ENCODE assay signal across 13 cellular contexts in genomic region chr20:62728028-62728780, GRCh38. TPM values are rescaled to one million over a fixed set of nuclear protein-coding genes. Genes with fewer than 3 reads are reported as not detected.
DNase-seq lines count a peak whose midpoint lies in the region; ATAC-seq, FAIRE-seq and TF ChIP-seq lines count a peak whose summit lies in the region.
"Had no signal": no experiment of that assay in that cellular context is flagged by ENCODE, and none has a peak within 500 bp of the region (broad histone marks: within the 10 kb centered on the region; RNA-seq: fewer than 3 reads in every experiment).

No MANE protein-coding gene starts in this region.

- peak overlapping the region; percentile 31 for H3K4me3 Mint-ChIP-seq in T-helper 1 cell treated with Interleukin-12 subunit alpha and Interleukin-12 subunit beta and Interleukin-4 antibody, amounts not matched to agents 30 μg/mL and 1 μg/mL, for 36 hours
- H3K4me3 Mint-ChIP-seq in MCF 10A (ENCODE audit: unreplicated experiment), result no peak overlapping the region

- no peaks in the 10 kb centered on the region for H4K20me1 ChIP-seq in IMR-90 (ENCODE audit: insufficient read depth, low read length)

- BruUV-seq in IMR-90 (replicated peaks; lab: Mats Ljungman, UMichigan) (no TSS peak), MCF 10A (replicated peaks; lab: Mats Ljungman, UMichigan) (no TSS peak)

- no peak overlapping the region for H4K91ac ChIP-seq in IMR-90 (ENCODE audit: insufficient read depth, low read depth, low read length)

- no peaks in the 10 kb centered on the region for H3K9me3 Mint-ChIP-seq in T-helper 1 cell treated with Interleukin-12 subunit alpha and Interleukin-12 subunit beta and Interleukin-4 antibody, amounts not matched to agents 30 μg/mL and 1 μg/mL, for 36 hours
- no peaks in the 10 kb centered on the region for H3K9me3 Mint-ChIP-seq in MCF 10A (ENCODE audit: unreplicated experiment)

- H3K9ac ChIP-seq in IMR-90 (ENCODE audit: low read depth, low read length) (no peak overlapping the region), kidney (ENCODE audit: low read length in 2 of 2) (no peak overlapping the region)

- no peak for TF ChIP-seq CTCF in IMR-90 (conservative IDR thresholded peaks at IDR 0.05; ENCODE audit: low read depth, low read length)
- no peak for TF ChIP-seq CTCF in kidney (IDR thresholded peaks at IDR 0.05; ENCODE audit: borderline replicate concordance, extremely low read depth, insufficient read depth)
- TF ChIP-seq CTCF in foreskin fibroblast (IDR thresholded peaks at IDR 0.05; ENCODE audit: low read depth, low read length), result no peak
- no peak for TF ChIP-seq CTCF in MCF 10A (IDR thresholded peaks at IDR 0.05; ENCODE audit: unreplicated experiment)

- peaks cover 59% of the 10 kb centered on the region for H3K27me3 Mint-ChIP-seq in T-helper 1 cell treated with Interleukin-12 subunit alpha and Interleukin-12 subunit beta and Interleukin-4 antibody, amounts not matched to agents 30 μg/mL and 1 μg/mL, for 36 hours (ENCODE audit: low read depth)
- H3K27me3 Mint-ChIP-seq in MCF 10A (ENCODE audit: insufficient read depth, unreplicated experiment), result peaks cover 3% of the 10 kb centered on the region

- no peak overlapping the region for H2AK9ac ChIP-seq in IMR-90 (replicated peaks; ENCODE audit: low read depth, low read length, poor library complexity)

- TF ChIP-seq RAD21 in IMR-90 (IDR thresholded peaks at IDR 0.05; ENCODE audit: low read length), result no peak

- H3K4me1 ChIP-seq in IMR-90 (ENCODE audit: control insufficient read depth, insufficient read depth, low read length), result peaks cover 2% of the 10 kb centered on the region; the same call in 1 of the 2 replicates
- H3K4me1 ChIP-seq in kidney (ENCODE audit: control insufficient read depth in 1 of 2, insufficient read depth in 1 of 2, low read depth in 1 of 2, low read length in 2 of 2), result peaks cover 0 to 2% of the 10 kb centered on the region in 2 donors

- H3K36me3 Mint-ChIP-seq in T-helper 1 cell treated with Interleukin-12 subunit alpha and Interleukin-12 subunit beta and Interleukin-4 antibody, amounts not matched to agents 30 μg/mL and 1 μg/mL, for 36 hours (ENCODE audit: low read depth), result no peaks in the 10 kb centered on the region
- H3K36me3 Mint-ChIP-seq in MCF 10A (ENCODE audit: insufficient read depth, unreplicated experiment), result no peaks in the 10 kb centered on the region

- 63% methylated on average over 4 of the region's 26 CpGs; no CpG with 5 or more reads in 1 of the 2 experiments for WGBS in IMR-90 (ENCODE audit: extremely low coverage in 2 of 2, insufficient read length in 1 of 2), 2 experiments

- POLR2A ChIA-PET in IMR-90 (lab: Charles Lee; ENCODE audit: unreplicated experiment) (no interaction called here), MCF 10A (lab: Yijun Ruan, JAX) (interaction anchor here (1.1 kb wide), 1 partner anchor 9 kb away, joined by 5 read pairs; no protein-coding TSS in a partner anchor)

- H2AK5ac ChIP-seq in IMR-90 (ENCODE audit: low read depth, low read length), result peak overlapping the region; percentile 39; the same call in 1 of the 2 replicates

- H3K36me3 ChIP-seq in IMR-90 (ENCODE audit: control insufficient read depth, insufficient read depth, low read length) (no peaks in the 10 kb centered on the region), kidney (ENCODE audit: control insufficient read depth in 1 of 2, insufficient read depth in 2 of 2, low read length in 2 of 2) (no peaks in the 10 kb centered on the region)

- H2BK15ac ChIP-seq in IMR-90 (ENCODE audit: low read depth, low read length), result no peak overlapping the region

- TF ChIP-seq POLR2A in IMR-90 (IDR thresholded peaks at IDR 0.05; ENCODE audit: low read depth, low read length), result no peak

- H3K9me3 ChIP-seq in IMR-90 (ENCODE audit: control insufficient read depth, insufficient read depth, low read length), result no peaks in the 10 kb centered on the region
- no peaks in the 10 kb centered on the region for H3K9me3 ChIP-seq in kidney (ENCODE audit: control insufficient read depth in 1 of 2, low read length in 2 of 2)

- no peak overlapping the region for H4K8ac ChIP-seq in IMR-90 (ENCODE audit: low read depth in 2 of 2, low read length in 2 of 2)

- H3K27ac ChIP-seq in IMR-90 (ENCODE audit: insufficient read depth, low read length), result no peak overlapping the region
- no peak overlapping the region for H3K27ac ChIP-seq in kidney (ENCODE audit: low read depth in 2 of 2, low read length in 2 of 2)

- no peak overlapping the region for H2BK20ac ChIP-seq in IMR-90 (ENCODE audit: low read depth, low read length)

- H3K18ac ChIP-seq in IMR-90 (ENCODE audit: low read depth, low read length), result no peak overlapping the region

- H3K27ac Mint-ChIP-seq in T-helper 1 cell treated with Interleukin-12 subunit alpha and Interleukin-12 subunit beta and Interleukin-4 antibody, amounts not matched to agents 30 μg/mL and 1 μg/mL, for 36 hours, result no peak overlapping the region
- H3K27ac Mint-ChIP-seq in MCF 10A (ENCODE audit: low read depth, unreplicated experiment), result no peak overlapping the region

- CTCF ChIA-PET in IMR-90 (lab: Yijun Ruan, JAX), result no interaction called here
- CTCF ChIA-PET in MCF 10A (lab: Yijun Ruan, JAX), result interaction anchor here (0.5 to 0.7 kb wide), 2 partner anchors 111 to 280 kb away, joined by 3 to 4 read pairs; no protein-coding TSS in a partner anchor

- dilution Hi-C loops in IMR-90 (cut with HindIII; ENCODE audit: low sequenced_read_pairs, unreplicated experiment), result no loop called here

- DNase-seq in AML-193 (lab: John Stamatoyannopoulos, UW) (peak; percentile 95 to 97), IMR-90 (no peak), kidney (peak; percentile 45), NCI-H526 treated with DMSO at 0.1 percent for 48 hours (lab: John Stamatoyannopoulos, UW) (no peak), foreskin fibroblast (no peak), MCF 10A (ENCODE audit: unreplicated experiment) (no peak)
- DNase-seq: C1 segment of cervical spinal cord, NCI-H2107, SHP77 had no signal

- peaks cover 12% of the 10 kb centered on the region for H3K4me1 Mint-ChIP-seq in T-helper 1 cell treated with Interleukin-12 subunit alpha and Interleukin-12 subunit beta and Interleukin-4 antibody, amounts not matched to agents 30 μg/mL and 1 μg/mL, for 36 hours (ENCODE audit: low read depth)
- peaks cover under 1% of the 10 kb centered on the region for H3K4me1 Mint-ChIP-seq in MCF 10A (ENCODE audit: insufficient read depth, unreplicated experiment)

- peak overlapping the region; percentile 37 for H2AFZ ChIP-seq in IMR-90 (replicated peaks; ENCODE audit: low read length, poor library complexity)

- no peak overlapping the region for H3K23ac ChIP-seq in IMR-90 (ENCODE audit: low read depth, low read length)

- no peak overlapping the region for H4K5ac ChIP-seq in IMR-90 (ENCODE audit: low read depth, low read length)

- H3K27me3 ChIP-seq in IMR-90 (ENCODE audit: control insufficient read depth, insufficient read depth, low read length), result peaks cover 16% of the 10 kb centered on the region

- FAIRE-seq in kidney (lab: Jason Lieb, UNC), result no peak
- FAIRE-seq: astrocyte had no signal

- H3K79me1 ChIP-seq in IMR-90 (ENCODE audit: low read depth in 1 of 2, low read length in 2 of 2), result no peaks in the 10 kb centered on the region

- no peak overlapping the region for H3K14ac ChIP-seq in IMR-90 (replicated peaks; ENCODE audit: low read depth, low read length)

- H3K4me2 ChIP-seq in IMR-90 (ENCODE audit: low read depth, low read length), result no peak overlapping the region

- H3K4me3 ChIP-seq in IMR-90 (ENCODE audit: insufficient read depth, low read depth, low read length) (no peak overlapping the region), kidney (ENCODE audit: low read length in 2 of 2) (no peak overlapping the region), foreskin fibroblast (ENCODE audit: low read depth in 1 of 2, low read length in 2 of 2) (no peak overlapping the region)

- no peaks in the 10 kb centered on the region for H3K9me1 ChIP-seq in IMR-90 (ENCODE audit: insufficient read depth, low read length)

- no peak overlapping the region for H3K4ac ChIP-seq in IMR-90 (ENCODE audit: low read depth, low read length)

- no peak overlapping the region for H3K56ac ChIP-seq in IMR-90 (ENCODE audit: extremely low read depth, insufficient read depth, low read length)

- in situ Hi-C loops in IMR-90 (cut with MboI; ENCODE audit: low sequenced_read_pairs), result no loop called here

- H2BK120ac ChIP-seq in IMR-90 (ENCODE audit: low read depth, low read length), result no peak overlapping the region

- no peak for ATAC-seq in IMR-90 (ENCODE audit: low read depth)
- no peak for ATAC-seq in HG03175 (IDR thresholded peaks at IDR 0.05; ENCODE audit: unreplicated experiment)

- intact Hi-C loops in IMR-90 (cut with micrococcal nuclease) (no loop called here), kidney (cut with DNase I) (no loop called here), MCF 10A (cut with micrococcal nuclease) (no loop called here)

- no peak overlapping the region for H2BK5ac ChIP-seq in IMR-90 (ENCODE audit: low read depth, low read length, poor library complexity, severe bottlenecking)

TF ChIP-seq in IMR-90, 13 proteins besides CTCF, POLR2A, EP300 and RAD21 (continues in another document):
- TF ChIP-seq NFE2L2 (IDR thresholded peaks at IDR 0.05; ENCODE audit: low read depth, low read length) (no peak), FOS (IDR thresholded peaks at IDR 0.05; ENCODE audit: low read depth, low read length) (no peak), CEBPB (IDR thresholded peaks at IDR 0.05; ENCODE audit: low read depth, low read length) (no peak), BHLHE40 (IDR thresholded peaks at IDR 0.05; ENCODE audit: low read depth, low read length) (no peak), MAZ (IDR thresholded peaks at IDR 0.05; ENCODE audit: borderline replicate concordance, low read depth, low read length) (no peak), SMC3 (IDR thresholded peaks at IDR 0.05; ENCODE audit: low read depth, low read length) (no peak), USF2 (IDR thresholded peaks at IDR 0.05; ENCODE audit: low read depth, low read length) (no peak), RCOR1 (IDR thresholded peaks at IDR 0.05; ENCODE audit: insufficient replicate concordance, low read length) (no peak), MXI1 (IDR thresholded peaks at IDR 0.05; ENCODE audit: borderline replicate concordance, low read depth, low read length) (no peak), CHD1 (IDR thresholded peaks at IDR 0.05; ENCODE audit: low read depth, low read length) (no peak)

RNA-seq across cellular contexts. Expression of gene NTSR1, which starts 19.6 kb away (rescaled TPM):
- 0.54 and 0.56 TPM in 2 replicates for total RNA-seq in IMR-90 (2012; rRNA removed)
- polyA plus RNA-seq in IMR-90 (2012; rRNA removed), result 1.8 and 2.3 TPM in 2 replicates
- 1.1 and 1.9 TPM in 2 replicates for polyA plus RNA-seq in IMR-90 (2012; cell fraction: cytosol; rRNA removed)
- 1.2 and 2.9 TPM in 2 replicates for polyA plus RNA-seq in IMR-90 (2012; cell fraction: nucleus; rRNA removed; ENCODE audit: low replicate concordance)
- 0.09 TPM for total RNA-seq in kidney
- not detected for polyA plus RNA-seq in kidney (ENCODE audit: insufficient read depth, low read depth, low replicate concordance)
- 4.5 and 6.2 TPM in 2 replicates for total RNA-seq in MCF 10A (2022)
- total RNA-seq: ureter had no signal

Comparison
In these comparisons a context has a peak if more than half of its experiments do, and no peak if none do; other contexts are left out.
1. DNase-seq: peak in AML-193 (2 of 2) and kidney (single experiment); none in IMR-90 (single experiment), NCI-H526 treated with DMSO at 0.1 percent for 48 hours (single experiment), foreskin fibroblast (0 of 2) and MCF 10A (single experiment).